Comparison of ENCODE assay signal across 1 cellular context in the genomic region with DNA sequence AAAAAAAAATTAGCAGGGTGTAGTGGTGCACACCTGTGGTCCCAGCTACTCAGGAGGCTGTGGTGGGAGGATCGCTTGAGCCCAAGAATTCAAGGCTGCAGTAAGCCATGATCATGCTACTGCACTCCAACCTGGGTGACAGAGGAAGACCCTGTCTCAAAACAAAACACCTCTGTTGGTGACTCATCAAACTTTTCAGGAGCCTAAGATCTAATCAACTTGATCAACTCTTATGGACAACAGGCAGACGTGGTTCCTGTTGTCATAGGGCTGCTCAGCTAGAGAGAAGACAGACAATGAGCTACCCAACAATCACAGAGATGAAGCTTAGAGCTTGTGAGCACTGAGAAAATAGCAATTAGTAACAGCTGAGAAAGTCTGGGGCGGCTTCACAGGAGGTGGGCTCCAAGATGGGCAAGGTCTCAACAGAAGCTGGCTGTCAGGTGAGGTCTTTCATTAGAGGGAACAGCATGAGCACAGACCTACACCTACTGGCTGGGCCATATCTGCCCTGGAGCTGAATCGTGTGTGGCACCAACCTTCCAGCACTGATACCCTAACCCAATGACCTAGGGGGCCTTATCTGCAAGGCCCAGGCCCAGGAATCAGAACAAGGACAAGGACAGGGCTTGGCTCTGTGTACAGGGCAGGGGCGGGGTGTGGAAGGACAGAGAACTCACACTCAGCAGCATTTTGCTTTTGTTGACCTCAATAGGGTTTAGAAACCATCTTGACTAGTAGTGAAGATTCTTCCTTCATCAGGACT.
TF ChIP-seq lines count a peak whose summit lies in the region.

No MANE protein-coding gene starts in this region.

TF ChIP-seq in K562, 482 proteins besides CTCF, POLR2A, EP300 and RAD21 (continued from another document and continues in another):
- TF ChIP-seq, protein P1, sequence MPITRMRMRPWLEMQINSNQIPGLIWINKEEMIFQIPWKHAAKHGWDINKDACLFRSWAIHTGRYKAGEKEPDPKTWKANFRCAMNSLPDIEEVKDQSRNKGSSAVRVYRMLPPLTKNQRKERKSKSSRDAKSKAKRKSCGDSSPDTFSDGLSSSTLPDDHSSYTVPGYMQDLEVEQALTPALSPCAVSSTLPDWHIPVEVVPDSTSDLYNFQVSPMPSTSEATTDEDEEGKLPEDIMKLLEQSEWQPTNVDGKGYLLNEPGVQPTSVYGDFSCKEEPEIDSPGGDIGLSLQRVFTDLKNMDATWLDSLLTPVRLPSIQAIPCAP (CRISPR knock-in tag; IDR thresholded peaks at IDR 0.05; ENCODE audit: borderline replicate concordance): no peak
- no peak for TF ChIP-seq SRSF7 (optimal IDR thresholded peaks at IDR 0.05; ENCODE audit: low read depth, low read length)
- TF ChIP-seq, protein P2, sequence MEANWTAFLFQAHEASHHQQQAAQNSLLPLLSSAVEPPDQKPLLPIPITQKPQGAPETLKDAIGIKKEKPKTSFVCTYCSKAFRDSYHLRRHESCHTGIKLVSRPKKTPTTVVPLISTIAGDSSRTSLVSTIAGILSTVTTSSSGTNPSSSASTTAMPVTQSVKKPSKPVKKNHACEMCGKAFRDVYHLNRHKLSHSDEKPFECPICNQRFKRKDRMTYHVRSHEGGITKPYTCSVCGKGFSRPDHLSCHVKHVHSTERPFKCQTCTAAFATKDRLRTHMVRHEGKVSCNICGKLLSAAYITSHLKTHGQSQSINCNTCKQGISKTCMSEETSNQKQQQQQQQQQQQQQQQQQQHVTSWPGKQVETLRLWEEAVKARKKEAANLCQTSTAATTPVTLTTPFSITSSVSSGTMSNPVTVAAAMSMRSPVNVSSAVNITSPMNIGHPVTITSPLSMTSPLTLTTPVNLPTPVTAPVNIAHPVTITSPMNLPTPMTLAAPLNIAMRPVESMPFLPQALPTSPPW (CRISPR knock-in tag; IDR thresholded peaks at IDR 0.05): peak; percentile 46; the same call in 1 of the 2 replicates
- no peak for TF ChIP-seq ZNF280B (CRISPR knock-in tag; IDR thresholded peaks at IDR 0.05)
- TF ChIP-seq NRF1 (conservative IDR thresholded peaks at IDR 0.05 in 1 of 2, IDR thresholded peaks at IDR 0.05 in 1 of 2): 0 out of 4 replicates have a peak, but pooled peaks of 1 of the 2 experiments have one; percentile 19
- peak in 1 of 2 experiments; percentile 59; a peak in 1 of 4 replicates for TF ChIP-seq MAZ (CRISPR knock-in tag; conservative IDR thresholded peaks at IDR 0.05 in 1 of 2, IDR thresholded peaks at IDR 0.05 in 1 of 2)
- peak; percentile 100 for TF ChIP-seq HDAC2 (IDR thresholded peaks at IDR 0.05)
- TF ChIP-seq POLR3G (IDR thresholded peaks at IDR 0.05; ENCODE audit: extremely low read depth, insufficient read length, insufficient replicate concordance): no peak
- no peak for TF ChIP-seq TEAD2 (tag; IDR thresholded peaks at IDR 0.05)
- 0 out of 2 replicates have a peak, but pooled peaks have one; percentile 8 for TF ChIP-seq HBP1 (CRISPR knock-in tag; IDR thresholded peaks at IDR 0.05)
- TF ChIP-seq, protein P3, sequence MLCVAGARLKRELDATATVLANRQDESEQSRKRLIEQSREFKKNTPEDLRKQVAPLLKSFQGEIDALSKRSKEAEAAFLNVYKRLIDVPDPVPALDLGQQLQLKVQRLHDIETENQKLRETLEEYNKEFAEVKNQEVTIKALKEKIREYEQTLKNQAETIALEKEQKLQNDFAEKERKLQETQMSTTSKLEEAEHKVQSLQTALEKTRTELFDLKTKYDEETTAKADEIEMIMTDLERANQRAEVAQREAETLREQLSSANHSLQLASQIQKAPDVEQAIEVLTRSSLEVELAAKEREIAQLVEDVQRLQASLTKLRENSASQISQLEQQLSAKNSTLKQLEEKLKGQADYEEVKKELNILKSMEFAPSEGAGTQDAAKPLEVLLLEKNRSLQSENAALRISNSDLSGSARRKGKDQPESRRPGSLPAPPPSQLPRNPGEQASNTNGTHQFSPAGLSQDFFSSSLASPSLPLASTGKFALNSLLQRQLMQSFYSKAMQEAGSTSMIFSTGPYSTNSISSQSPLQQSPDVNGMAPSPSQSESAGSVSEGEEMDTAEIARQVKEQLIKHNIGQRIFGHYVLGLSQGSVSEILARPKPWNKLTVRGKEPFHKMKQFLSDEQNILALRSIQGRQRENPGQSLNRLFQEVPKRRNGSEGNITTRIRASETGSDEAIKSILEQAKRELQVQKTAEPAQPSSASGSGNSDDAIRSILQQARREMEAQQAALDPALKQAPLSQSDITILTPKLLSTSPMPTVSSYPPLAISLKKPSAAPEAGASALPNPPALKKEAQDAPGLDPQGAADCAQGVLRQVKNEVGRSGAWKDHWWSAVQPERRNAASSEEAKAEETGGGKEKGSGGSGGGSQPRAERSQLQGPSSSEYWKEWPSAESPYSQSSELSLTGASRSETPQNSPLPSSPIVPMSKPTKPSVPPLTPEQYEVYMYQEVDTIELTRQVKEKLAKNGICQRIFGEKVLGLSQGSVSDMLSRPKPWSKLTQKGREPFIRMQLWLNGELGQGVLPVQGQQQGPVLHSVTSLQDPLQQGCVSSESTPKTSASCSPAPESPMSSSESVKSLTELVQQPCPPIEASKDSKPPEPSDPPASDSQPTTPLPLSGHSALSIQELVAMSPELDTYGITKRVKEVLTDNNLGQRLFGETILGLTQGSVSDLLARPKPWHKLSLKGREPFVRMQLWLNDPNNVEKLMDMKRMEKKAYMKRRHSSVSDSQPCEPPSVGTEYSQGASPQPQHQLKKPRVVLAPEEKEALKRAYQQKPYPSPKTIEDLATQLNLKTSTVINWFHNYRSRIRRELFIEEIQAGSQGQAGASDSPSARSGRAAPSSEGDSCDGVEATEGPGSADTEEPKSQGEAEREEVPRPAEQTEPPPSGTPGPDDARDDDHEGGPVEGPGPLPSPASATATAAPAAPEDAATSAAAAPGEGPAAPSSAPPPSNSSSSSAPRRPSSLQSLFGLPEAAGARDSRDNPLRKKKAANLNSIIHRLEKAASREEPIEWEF (CRISPR knock-in tag; IDR thresholded peaks at IDR 0.05): no peak
- peak; percentile 80 for TF ChIP-seq FOXJ2 (tag; IDR thresholded peaks at IDR 0.05)
- TF ChIP-seq CSDE1 (IDR thresholded peaks at IDR 0.05): no peak
- TF ChIP-seq EWSR1 (IDR thresholded peaks at IDR 0.05; ENCODE audit: borderline replicate concordance, low read depth, partially characterized antibody): no peak
- TF ChIP-seq SRF (CRISPR knock-in tag; IDR thresholded peaks at IDR 0.05): no peak
- TF ChIP-seq, protein P4, sequence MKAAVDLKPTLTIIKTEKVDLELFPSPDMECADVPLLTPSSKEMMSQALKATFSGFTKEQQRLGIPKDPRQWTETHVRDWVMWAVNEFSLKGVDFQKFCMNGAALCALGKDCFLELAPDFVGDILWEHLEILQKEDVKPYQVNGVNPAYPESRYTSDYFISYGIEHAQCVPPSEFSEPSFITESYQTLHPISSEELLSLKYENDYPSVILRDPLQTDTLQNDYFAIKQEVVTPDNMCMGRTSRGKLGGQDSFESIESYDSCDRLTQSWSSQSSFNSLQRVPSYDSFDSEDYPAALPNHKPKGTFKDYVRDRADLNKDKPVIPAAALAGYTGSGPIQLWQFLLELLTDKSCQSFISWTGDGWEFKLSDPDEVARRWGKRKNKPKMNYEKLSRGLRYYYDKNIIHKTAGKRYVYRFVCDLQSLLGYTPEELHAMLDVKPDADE (conservative IDR thresholded peaks at IDR 0.05; ENCODE audit: control insufficient read depth, low read depth, low read length): no peak
- TF ChIP-seq, protein P5, sequence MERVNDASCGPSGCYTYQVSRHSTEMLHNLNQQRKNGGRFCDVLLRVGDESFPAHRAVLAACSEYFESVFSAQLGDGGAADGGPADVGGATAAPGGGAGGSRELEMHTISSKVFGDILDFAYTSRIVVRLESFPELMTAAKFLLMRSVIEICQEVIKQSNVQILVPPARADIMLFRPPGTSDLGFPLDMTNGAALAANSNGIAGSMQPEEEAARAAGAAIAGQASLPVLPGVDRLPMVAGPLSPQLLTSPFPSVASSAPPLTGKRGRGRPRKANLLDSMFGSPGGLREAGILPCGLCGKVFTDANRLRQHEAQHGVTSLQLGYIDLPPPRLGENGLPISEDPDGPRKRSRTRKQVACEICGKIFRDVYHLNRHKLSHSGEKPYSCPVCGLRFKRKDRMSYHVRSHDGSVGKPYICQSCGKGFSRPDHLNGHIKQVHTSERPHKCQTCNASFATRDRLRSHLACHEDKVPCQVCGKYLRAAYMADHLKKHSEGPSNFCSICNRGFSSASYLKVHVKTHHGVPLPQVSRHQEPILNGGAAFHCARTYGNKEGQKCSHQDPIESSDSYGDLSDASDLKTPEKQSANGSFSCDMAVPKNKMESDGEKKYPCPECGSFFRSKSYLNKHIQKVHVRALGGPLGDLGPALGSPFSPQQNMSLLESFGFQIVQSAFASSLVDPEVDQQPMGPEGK (CRISPR knock-in tag; IDR thresholded peaks at IDR 0.05; ENCODE audit: borderline replicate concordance): no peak
- TF ChIP-seq GTF2E2 (tag; IDR thresholded peaks at IDR 0.05): no peak
- TF ChIP-seq TAF15 (IDR thresholded peaks at IDR 0.05; ENCODE audit: low read depth, low read length): no peak
- TF ChIP-seq NFRKB (IDR thresholded peaks at IDR 0.05; ENCODE audit: low read depth): no peak
- TF ChIP-seq RCOR1 (IDR thresholded peaks at IDR 0.05; ENCODE audit: borderline replicate concordance in 1 of 2, low read depth in 2 of 2, low read length in 2 of 2): peak; percentile 100
- no peak for TF ChIP-seq ZNF197 (CRISPR knock-in tag; IDR thresholded peaks at IDR 0.05; ENCODE audit: low read depth)
- peak; percentile 48 for TF ChIP-seq ATF7 (IDR thresholded peaks at IDR 0.05)
- no peak for TF ChIP-seq TCFL5 (CRISPR knock-in tag; conservative IDR thresholded peaks at IDR 0.05)
- no peak for TF ChIP-seq RFX1 (IDR thresholded peaks at IDR 0.05)
- no peak for TF ChIP-seq NCOA4 (IDR thresholded peaks at IDR 0.05; ENCODE audit: partially characterized antibody)
- TF ChIP-seq, protein P6, sequence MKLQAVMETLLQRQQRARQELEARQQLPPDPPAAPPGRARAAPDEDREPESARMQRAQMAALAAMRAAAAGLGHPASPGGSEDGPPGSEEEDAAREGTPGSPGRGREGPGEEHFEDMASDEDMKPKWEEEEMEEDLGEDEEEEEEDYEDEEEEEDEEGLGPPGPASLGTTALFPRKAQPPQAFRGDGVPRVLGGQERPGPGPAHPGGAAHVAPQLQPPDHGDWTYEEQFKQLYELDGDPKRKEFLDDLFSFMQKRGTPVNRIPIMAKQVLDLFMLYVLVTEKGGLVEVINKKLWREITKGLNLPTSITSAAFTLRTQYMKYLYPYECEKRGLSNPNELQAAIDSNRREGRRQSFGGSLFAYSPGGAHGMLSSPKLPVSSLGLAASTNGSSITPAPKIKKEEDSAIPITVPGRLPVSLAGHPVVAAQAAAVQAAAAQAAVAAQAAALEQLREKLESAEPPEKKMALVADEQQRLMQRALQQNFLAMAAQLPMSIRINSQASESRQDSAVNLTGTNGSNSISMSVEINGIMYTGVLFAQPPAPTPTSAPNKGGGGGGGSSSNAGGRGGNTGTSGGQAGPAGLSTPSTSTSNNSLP (IDR thresholded peaks at IDR 0.05; ENCODE audit: borderline replicate concordance, low read depth, low read length): no peak
- TF ChIP-seq DACH1 (IDR thresholded peaks at IDR 0.05; ENCODE audit: partially characterized antibody): no peak
- TF ChIP-seq ZNF77 (CRISPR knock-in tag; IDR thresholded peaks at IDR 0.05): no peak
- peak; percentile 74 for TF ChIP-seq MTA3 (IDR thresholded peaks at IDR 0.05; ENCODE audit: borderline replicate concordance)
- TF ChIP-seq, protein P7, sequence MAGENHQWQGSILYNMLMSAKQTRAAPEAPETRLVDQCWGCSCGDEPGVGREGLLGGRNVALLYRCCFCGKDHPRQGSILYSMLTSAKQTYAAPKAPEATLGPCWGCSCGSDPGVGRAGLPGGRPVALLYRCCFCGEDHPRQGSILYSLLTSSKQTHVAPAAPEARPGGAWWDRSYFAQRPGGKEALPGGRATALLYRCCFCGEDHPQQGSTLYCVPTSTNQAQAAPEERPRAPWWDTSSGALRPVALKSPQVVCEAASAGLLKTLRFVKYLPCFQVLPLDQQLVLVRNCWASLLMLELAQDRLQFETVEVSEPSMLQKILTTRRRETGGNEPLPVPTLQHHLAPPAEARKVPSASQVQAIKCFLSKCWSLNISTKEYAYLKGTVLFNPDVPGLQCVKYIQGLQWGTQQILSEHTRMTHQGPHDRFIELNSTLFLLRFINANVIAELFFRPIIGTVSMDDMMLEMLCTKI (IDR thresholded peaks at IDR 0.05; ENCODE audit: partially characterized antibody): no peak
- TF ChIP-seq TCF7 (IDR thresholded peaks at IDR 0.05; ENCODE audit: borderline replicate concordance): no peak
- TF ChIP-seq, protein P8, sequence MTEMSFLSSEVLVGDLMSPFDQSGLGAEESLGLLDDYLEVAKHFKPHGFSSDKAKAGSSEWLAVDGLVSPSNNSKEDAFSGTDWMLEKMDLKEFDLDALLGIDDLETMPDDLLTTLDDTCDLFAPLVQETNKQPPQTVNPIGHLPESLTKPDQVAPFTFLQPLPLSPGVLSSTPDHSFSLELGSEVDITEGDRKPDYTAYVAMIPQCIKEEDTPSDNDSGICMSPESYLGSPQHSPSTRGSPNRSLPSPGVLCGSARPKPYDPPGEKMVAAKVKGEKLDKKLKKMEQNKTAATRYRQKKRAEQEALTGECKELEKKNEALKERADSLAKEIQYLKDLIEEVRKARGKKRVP (CRISPR knock-in tag; IDR thresholded peaks at IDR 0.05): no peak
- TF ChIP-seq PREB (CRISPR knock-in tag; IDR thresholded peaks at IDR 0.05): no peak
- TF ChIP-seq HMGN3 (IDR thresholded peaks at IDR 0.05; ENCODE audit: borderline replicate concordance, extremely low read depth, insufficient read length, low read depth, low read length): peak; percentile 66
- no peak for TF ChIP-seq MTF1 (CRISPR knock-in tag; IDR thresholded peaks at IDR 0.05; ENCODE audit: borderline replicate concordance)
